8 cellular contexts compared by ENCODE assay signal in the genomic region with DNA sequence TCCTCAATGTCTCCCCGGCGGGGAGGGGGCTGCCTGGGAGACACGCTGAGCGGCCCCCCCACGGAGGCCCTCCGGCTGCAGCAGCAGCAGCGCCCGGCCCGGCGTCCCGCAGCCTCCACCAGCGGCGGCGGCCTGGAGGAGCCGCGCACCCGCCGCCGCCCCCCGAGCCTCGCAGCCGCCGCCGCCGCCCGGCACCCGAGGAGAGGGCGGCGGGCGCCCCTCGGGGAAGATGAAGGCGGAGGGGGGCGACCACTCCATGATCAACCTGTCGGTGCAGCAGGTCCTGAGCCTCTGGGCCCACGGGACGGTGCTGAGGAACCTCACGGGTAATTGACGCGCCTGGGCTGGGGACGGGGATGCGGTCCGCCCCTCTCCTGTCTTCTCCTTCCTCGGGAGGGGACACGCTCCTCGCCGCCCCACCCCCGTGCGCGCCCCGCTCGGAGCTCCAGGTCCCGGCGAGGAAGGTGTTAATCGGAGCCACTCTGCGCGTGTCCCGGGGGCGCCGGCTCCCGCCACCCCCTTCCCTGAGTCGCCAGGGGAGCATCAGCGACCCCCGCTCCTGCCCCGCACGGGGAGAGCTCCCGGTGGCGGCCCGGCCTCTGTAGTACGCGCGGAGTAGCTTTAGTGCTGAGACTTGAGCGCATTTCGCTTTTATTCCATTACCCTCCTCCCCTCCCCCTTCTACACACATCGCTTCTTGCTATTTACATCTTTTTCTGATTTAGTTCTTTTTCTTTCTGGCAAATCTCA. TPM values are rescaled to one million over a fixed set of nuclear protein-coding genes. Genes with fewer than 3 reads are reported as not detected.
DNase-seq lines count a peak whose midpoint lies in the region; ATAC-seq lines count a peak whose summit lies in the region.

No MANE protein-coding gene starts in this region.

- H3K27ac ChIP-seq in SJSA1 = no peak overlapping the region
- H3K27ac ChIP-seq in right cardiac atrium (ENCODE audit: low read length) = peak overlapping the region; percentile 75

- WGBS in right cardiac atrium = under 1% methylated on average over 73 of the region's 74 CpGs

- H3K27me3 ChIP-seq in SJSA1 (replicated peaks) = peaks cover 59% of the 10 kb centered on the region
- no peaks in the 10 kb centered on the region for H3K27me3 ChIP-seq in right cardiac atrium (ENCODE audit: control insufficient read depth, insufficient read depth)

- DNase-seq in AG20443 (ENCODE audit: low spot score) = peak; percentile 48
- no peak for DNase-seq in SJSA1 (ENCODE audit: low read depth in 1 of 2, low spot score in 2 of 2)
- DNase-seq in amniotic epithelial cell (ENCODE audit: low read depth) = peak; percentile 11
- DNase-seq in right cardiac atrium = peak; percentile 34 to 75 (median 64)
- peak; percentile 24 for DNase-seq in putamen (ENCODE audit: low spot score)
- no peak for DNase-seq in HCEC 1CT

- H3K4me3 ChIP-seq in SJSA1 (peak overlapping the region; percentile 55), right cardiac atrium (ENCODE audit: low read length) (peak overlapping the region; percentile 90)

- H3K4me1 ChIP-seq in SJSA1 (replicated peaks) (peaks cover 20% of the 10 kb centered on the region), right cardiac atrium (ENCODE audit: control insufficient read depth, insufficient read depth, low read length) (no peaks in the 10 kb centered on the region)

- no peaks in the 10 kb centered on the region for H3K9me3 ChIP-seq in SJSA1 (replicated peaks)
- no peaks in the 10 kb centered on the region for H3K9me3 ChIP-seq in right cardiac atrium (ENCODE audit: control insufficient read depth, low read length)

- intact Hi-C loops in right cardiac atrium (cut with DNase I) = no loop called here

- ATAC-seq in GM18868 (IDR thresholded peaks at IDR 0.05; ENCODE audit: unreplicated experiment) (peak; percentile 17), HG03135 (IDR thresholded peaks at IDR 0.05; ENCODE audit: unreplicated experiment) (peak; percentile 18), right cardiac atrium (peak in 1 of 2 donors; percentile 6)

- no peaks in the 10 kb centered on the region for H3K36me3 ChIP-seq in SJSA1

RNA-seq across cellular contexts. Expression of a gene that starts 0.7 kb away (rescaled TPM):
- total RNA-seq in SJSA1 (2014; rRNA removed; shearing (Covaris generic)) = under 0.01 TPM in 1 of 2 replicates, not detected in the other
- 1 to 10 TPM; 4.9 to 5.7 (median 5.4) TPM for total RNA-seq in right cardiac atrium
- 1.8 TPM for polyA plus RNA-seq in right cardiac atrium

Comparison
In these comparisons a context has a peak if more than half of its experiments do, and no peak if none do; other contexts are left out.
1. DNase-seq: peak in AG20443 (single experiment), amniotic epithelial cell (single experiment), right cardiac atrium (3 of 3) and putamen (single experiment); none in SJSA1 (0 of 2) and HCEC 1CT (single experiment).